In genomic region chr10:104937528-104937927, GRCh38 we compare ENCODE assay signal across 13 cellular contexts.
DNase-seq lines count a peak whose midpoint lies in the region; ATAC-seq and FAIRE-seq lines count a peak whose summit lies in the region.
"Had no signal": no experiment of that assay in that cellular context is flagged by ENCODE, and none has a peak within 500 bp of the region (broad histone marks: within the 10 kb centered on the region; RNA-seq: fewer than 3 reads in every experiment).

No MANE protein-coding gene starts in this region.

- ATAC-seq in GM18870 (IDR thresholded peaks at IDR 0.05; ENCODE audit: unreplicated experiment), result no peak

- peak; percentile 5 for DNase-seq in AG08396 (ENCODE audit: low spot score)
- peak; percentile 40 for DNase-seq in H4 (ENCODE audit: low spot score)
- DNase-seq in RCC 7860 (ENCODE audit: low spot score), result peak; percentile 96
- peak; percentile 97 for DNase-seq in glomerular visceral epithelial cell (ENCODE audit: extremely low spot score)
- DNase-seq in activated CD4-positive, alpha-beta T cell treated with anti-CD3 and anti-CD28 coated beads for 4 hours, result no peak
- no peak for DNase-seq in Kasumi-1 (lab: John Stamatoyannopoulos, UW)
- no peak for DNase-seq in posterior cingulate gyrus
- DNase-seq: activated B cell treated with CpG ODN at 0.5 μM for 24 hours; activated effector memory CD4-positive, alpha-beta T cell treated with anti-CD3 and anti-CD28 coated beads, Interleukin-2, amount 50 U/mL, for 16 hours; CD8-positive, alpha-beta memory T cell; NCI-H1436; stimulated activated CD4-positive, alpha-beta T cell treated with anti-CD3 and anti-CD28 coated beads, Interleukin-2, amount 100 ng/mL, for 48 hours had no signal

- intact Hi-C loops in posterior cingulate gyrus (cut with DNase I), result no loop called here

- FAIRE-seq in RCC 7860 (lab: Jason Lieb, UNC), result peak; percentile 99

Comparison
In these comparisons a context has a peak if more than half of its experiments do, and no peak if none do; other contexts are left out.
1. DNase-seq: peak in AG08396 (single experiment), H4 (single experiment), RCC 7860 (single experiment) and glomerular visceral epithelial cell (single experiment); none in activated CD4-positive, alpha-beta T cell treated with anti-CD3 and anti-CD28 coated beads for 4 hours (0 of 2), Kasumi-1 (0 of 2) and posterior cingulate gyrus (0 of 10).